In the genomic region with DNA sequence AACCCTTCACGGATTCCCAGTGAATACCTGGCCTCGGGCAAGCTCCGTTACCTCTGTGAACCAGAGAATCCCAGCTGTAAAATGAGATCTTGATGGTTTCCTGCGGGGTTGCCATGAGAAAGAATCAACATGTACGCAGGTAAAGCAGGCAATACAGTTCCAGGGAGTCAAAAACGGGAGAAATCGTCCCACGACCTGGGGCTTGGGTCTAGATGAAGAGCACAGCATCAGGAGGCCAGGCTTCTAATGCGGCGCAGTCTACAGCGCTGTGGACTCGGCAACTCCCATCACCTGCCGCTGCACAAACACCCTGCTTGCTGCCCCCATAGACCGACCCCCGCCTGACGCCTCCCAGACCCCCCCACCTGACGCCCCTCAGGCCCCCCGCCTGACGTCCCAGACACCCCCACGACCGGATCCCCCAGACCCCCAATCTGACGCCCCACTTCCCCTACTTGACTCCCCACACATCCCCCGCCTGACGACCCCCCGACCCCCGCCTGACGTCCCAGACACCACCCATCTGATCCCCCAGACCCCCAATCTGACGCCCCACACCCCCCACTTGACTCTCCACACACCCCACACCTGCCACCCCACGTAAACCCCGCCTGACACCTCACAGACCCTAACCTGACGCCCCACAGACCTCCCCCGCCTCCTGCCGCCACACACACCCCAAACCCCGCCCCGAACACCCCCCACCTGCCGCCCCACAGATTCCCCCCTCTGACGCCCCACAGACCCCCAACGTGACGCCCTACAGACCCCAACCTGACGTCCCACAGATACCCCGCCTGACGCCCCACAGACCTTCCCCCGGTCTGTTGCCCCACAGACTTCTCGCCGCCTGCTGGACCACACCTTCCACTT, we compare ENCODE assay signal across 8 cellular contexts. TPM values are rescaled to one million over a fixed set of nuclear protein-coding genes. Genes with fewer than 3 reads are reported as not detected.
DNase-seq lines count a peak whose midpoint lies in the region; ATAC-seq and TF ChIP-seq lines count a peak whose summit lies in the region.

No MANE protein-coding gene starts in this region.

- H3K4me3 ChIP-seq in rectal smooth muscle tissue (ENCODE audit: low read length), result peak overlapping the region; percentile 60

- H3K9ac ChIP-seq in rectal smooth muscle tissue (ENCODE audit: low read length), result no peak overlapping the region

- CTCF ChIA-PET in activated CD8-positive, alpha-beta T cell treated with anti-CD3 and anti-CD28 coated beads for 36 hours (lab: Charles Lee), result interaction anchor here (0.9 kb wide), 1 partner anchor 37 kb away, joined by 3 read pairs; no protein-coding TSS in a partner anchor

- H3K27me3 ChIP-seq in rectal smooth muscle tissue (ENCODE audit: control insufficient read depth, insufficient read depth, low read length), result no peaks in the 10 kb centered on the region

- no peak for TF ChIP-seq CTCF in activated CD8-positive, alpha-beta T cell treated with anti-CD3 and anti-CD28 coated beads for 36 hours (IDR thresholded peaks at IDR 0.05)
- TF ChIP-seq CTCF in glutamatergic neuron (IDR thresholded peaks at IDR 0.05; ENCODE audit: partially characterized antibody, unreplicated experiment), result no peak

- peaks cover 29% of the 10 kb centered on the region for H3K4me1 Mint-ChIP-seq in activated CD8-positive, alpha-beta T cell treated with anti-CD3 and anti-CD28 coated beads for 36 hours (ENCODE audit: low read depth)
- peaks cover 18% of the 10 kb centered on the region for H3K4me1 Mint-ChIP-seq in glutamatergic neuron (ENCODE audit: low read depth, unreplicated experiment)

- H3K4me3 Mint-ChIP-seq in activated CD8-positive, alpha-beta T cell treated with anti-CD3 and anti-CD28 coated beads for 36 hours, result peak overlapping the region; percentile 87
- peak overlapping the region; percentile 94 for H3K4me3 Mint-ChIP-seq in glutamatergic neuron (ENCODE audit: unreplicated experiment)

- H3K36me3 Mint-ChIP-seq in activated CD8-positive, alpha-beta T cell treated with anti-CD3 and anti-CD28 coated beads for 36 hours (ENCODE audit: low read depth), result peaks cover 28% of the 10 kb centered on the region
- H3K36me3 Mint-ChIP-seq in glutamatergic neuron (ENCODE audit: unreplicated experiment), result peaks cover 3% of the 10 kb centered on the region

- no peak overlapping the region for H3K27ac ChIP-seq in rectal smooth muscle tissue (ENCODE audit: low read depth, low read length)

- DNase-seq in stimulated activated naive CD4-positive, alpha-beta T cell (lab: John Stamatoyannopoulos, UW), result peak in 4 of 6 experiments; percentile 13 to 49 (median 27)
- no peak for DNase-seq in stimulated activated naive CD4-positive, alpha-beta T cell treated with Interleukin-2 at 50 U/mL for 16 hours (lab: John Stamatoyannopoulos, UW)
- DNase-seq in activated CD8-positive, alpha-beta T cell treated with anti-CD3 and anti-CD28 coated beads for 36 hours, result peak; percentile 32
- peak; percentile 39 for DNase-seq in glutamatergic neuron

- POLR2A ChIA-PET in activated CD8-positive, alpha-beta T cell treated with anti-CD3 and anti-CD28 coated beads for 36 hours (lab: Charles Lee), result no interaction called here

- H3K36me3 ChIP-seq in rectal smooth muscle tissue (ENCODE audit: control insufficient read depth, insufficient read depth, low read length), result peaks cover 1% of the 10 kb centered on the region

- H3K9me3 Mint-ChIP-seq in activated CD8-positive, alpha-beta T cell treated with anti-CD3 and anti-CD28 coated beads for 36 hours, result peaks cover 3% of the 10 kb centered on the region
- peaks cover 12% of the 10 kb centered on the region for H3K9me3 Mint-ChIP-seq in glutamatergic neuron (ENCODE audit: unreplicated experiment)

- no peaks in the 10 kb centered on the region for H3K27me3 Mint-ChIP-seq in activated CD8-positive, alpha-beta T cell treated with anti-CD3 and anti-CD28 coated beads for 36 hours
- H3K27me3 Mint-ChIP-seq in glutamatergic neuron (ENCODE audit: unreplicated experiment), result peaks cover 5% of the 10 kb centered on the region

- intact Hi-C loops in activated CD8-positive, alpha-beta T cell treated with anti-CD3 and anti-CD28 coated beads for 36 hours (cut with micrococcal nuclease), result no loop called here

- ATAC-seq in activated CD8-positive, alpha-beta T cell treated with anti-CD3 and anti-CD28 coated beads for 36 hours, result no peak
- ATAC-seq in HG03095 (IDR thresholded peaks at IDR 0.05; ENCODE audit: unreplicated experiment) (no peak), GM21576 (IDR thresholded peaks at IDR 0.05; ENCODE audit: unreplicated experiment) (no peak), GM19324 (IDR thresholded peaks at IDR 0.05; ENCODE audit: low FRiP score, unreplicated experiment) (no peak)

- H3K4me1 ChIP-seq in rectal smooth muscle tissue (ENCODE audit: control insufficient read depth, insufficient read depth, low read length), result peaks cover 16% of the 10 kb centered on the region

- H3K27ac Mint-ChIP-seq in activated CD8-positive, alpha-beta T cell treated with anti-CD3 and anti-CD28 coated beads for 36 hours, result peak overlapping the region; percentile 75
- peak overlapping the region; percentile 84 for H3K27ac Mint-ChIP-seq in glutamatergic neuron (ENCODE audit: unreplicated experiment)

RNA-seq across cellular contexts. Expression of a gene that starts 0.6 kb away (rescaled TPM):
- total RNA-seq in activated CD8-positive, alpha-beta T cell treated with anti-CD3 and anti-CD28 coated beads for 36 hours, result 1 to 10 TPM; 5.7 to 6.1 TPM
- total RNA-seq in glutamatergic neuron (ENCODE audit: unreplicated experiment), result 19.8 TPM

RNA-seq across cellular contexts. Expression of a gene that starts 3.4 kb away (rescaled TPM):
- total RNA-seq in activated CD8-positive, alpha-beta T cell treated with anti-CD3 and anti-CD28 coated beads for 36 hours, result 1 to 10 TPM; 3.8 to 4.1 TPM
- total RNA-seq in glutamatergic neuron (ENCODE audit: unreplicated experiment), result 8.7 TPM

RNA-seq across cellular contexts. Expression of a gene that starts 54.8 kb away (rescaled TPM):
- 1 to 10 TPM; 2.8 to 4.4 TPM for total RNA-seq in activated CD8-positive, alpha-beta T cell treated with anti-CD3 and anti-CD28 coated beads for 36 hours
- 0.47 TPM for total RNA-seq in glutamatergic neuron (ENCODE audit: unreplicated experiment)
